Comparison of ENCODE assay signal across 10 cellular contexts in genomic region chr18:97252-97914, GRCh38. TPM values are rescaled to one million over a fixed set of nuclear protein-coding genes. Genes with fewer than 3 reads are reported as not detected.
DNase-seq lines count a peak whose midpoint lies in the region; ATAC-seq, FAIRE-seq and TF ChIP-seq lines count a peak whose summit lies in the region.
"Not testable (repeated sequence)": the region's sequence is repeated elsewhere in the genome, so short reads cannot be mapped to it uniquely, and the experiment has no call there.
"Had no signal": no experiment of that assay in that cellular context is flagged by ENCODE, and none has a peak within 500 bp of the region (broad histone marks: within the 10 kb centered on the region; RNA-seq: fewer than 3 reads in every experiment).

No MANE protein-coding gene starts in this region.

- not testable (repeated sequence) for TF ChIP-seq EP300 in sigmoid colon (IDR thresholded peaks at IDR 0.05)

- not testable (repeated sequence) for H3K27ac ChIP-seq in sigmoid colon

- not testable (repeated sequence) for H3K9me3 ChIP-seq in Caco-2, sigmoid colon

- H3K27me3 ChIP-seq in Caco-2 (replicated peaks; ENCODE audit: control insufficient read depth, insufficient read depth, low read length); bronchial epithelial cell (ENCODE audit: control insufficient read depth, insufficient read depth, low read length); sigmoid colon: not testable (repeated sequence)

- POLR2A ChIA-PET in Caco-2 (lab: Charles Lee); WTC11 (lab: Charles Lee): not testable (repeated sequence)

- H3K4me3 ChIP-seq in Caco-2 (ENCODE audit: low read depth, low read length); bronchial epithelial cell (ENCODE audit: low read depth, low read length); sigmoid colon: not testable (repeated sequence)

- ATAC-seq in GM18867 (IDR thresholded peaks at IDR 0.05; ENCODE audit: unreplicated experiment) (peak; percentile 98), GM21515 (IDR thresholded peaks at IDR 0.05; ENCODE audit: unreplicated experiment) (peak; percentile 87), HG02885 (IDR thresholded peaks at IDR 0.05; ENCODE audit: poor library complexity, unreplicated experiment) (peak; percentile 99), HG03457 (IDR thresholded peaks at IDR 0.05; ENCODE audit: unreplicated experiment) (peak; percentile 69)
- ATAC-seq in WTC11 = not testable (repeated sequence)

- not testable (repeated sequence) for TF ChIP-seq POLR2A in sigmoid colon (IDR thresholded peaks at IDR 0.05)

- DNase-seq in Caco-2; WTC11 (ENCODE audit: low spot score); bronchial epithelial cell (ENCODE audit: low read depth): not testable (repeated sequence)
- DNase-seq in sigmoid colon = peak; percentile 21

- H3K4me1 ChIP-seq in Caco-2, sigmoid colon: not testable (repeated sequence)

- H3K36me3 ChIP-seq in Caco-2 (ENCODE audit: control insufficient read depth, insufficient read depth, low read length); bronchial epithelial cell (ENCODE audit: control insufficient read depth, insufficient read depth, low read length); sigmoid colon: not testable (repeated sequence)

- intact Hi-C loops in Caco-2 (cut with micrococcal nuclease; ENCODE audit: unreplicated experiment); sigmoid colon (cut with DNase I): not testable (repeated sequence)

- CTCF ChIA-PET in Caco-2 (lab: Charles Lee); WTC11 (lab: Charles Lee): not testable (repeated sequence)

- not testable (repeated sequence) for H3K9me3 Mint-ChIP-seq in Caco-2 (ENCODE audit: unreplicated experiment)
- peaks cover 61% of the 10 kb centered on the region for H3K9me3 Mint-ChIP-seq in WTC11

- not testable (repeated sequence) for FAIRE-seq in bronchial epithelial cell (lab: Jason Lieb, UNC)

- H3K4me1 Mint-ChIP-seq in Caco-2 (ENCODE audit: low read depth, unreplicated experiment) = peaks cover 17% of the 10 kb centered on the region
- not testable (repeated sequence) for H3K4me1 Mint-ChIP-seq in WTC11

- not testable (repeated sequence) for BruUV-seq in Caco-2 (replicated peaks; lab: Mats Ljungman, UMichigan)

- not testable (repeated sequence) for H3K4me3 Mint-ChIP-seq in Caco-2 (ENCODE audit: unreplicated experiment); WTC11

- H3K36me3 Mint-ChIP-seq in Caco-2 (ENCODE audit: insufficient read depth, unreplicated experiment) (peaks cover 17% of the 10 kb centered on the region), WTC11 (peaks cover 43% of the 10 kb centered on the region)

- peak; percentile 16 to 59 for TF ChIP-seq CTCF in Caco-2 (IDR thresholded peaks at IDR 0.05; ENCODE audit: insufficient read depth in 1 of 2, low read depth in 1 of 2, low read length in 1 of 2, severe bottlenecking in 1 of 2, unreplicated experiment in 1 of 2)
- TF ChIP-seq CTCF in WTC11 (IDR thresholded peaks at IDR 0.05) = peak; percentile 88
- TF ChIP-seq CTCF in bronchial epithelial cell (IDR thresholded peaks at IDR 0.05; ENCODE audit: insufficient read depth, low read length, severe bottlenecking) = peak; percentile 12
- not testable (repeated sequence) for TF ChIP-seq CTCF in sigmoid colon (IDR thresholded peaks at IDR 0.05)

- H3K27me3 Mint-ChIP-seq in Caco-2 (ENCODE audit: insufficient read depth, unreplicated experiment); WTC11 (ENCODE audit: low read depth): not testable (repeated sequence)

- 75 to 92% methylated on average over 22 to 29 of the region's 31 CpGs for WGBS in sigmoid colon, 2 donors

- not testable (repeated sequence) for H3K27ac Mint-ChIP-seq in Caco-2 (ENCODE audit: unreplicated experiment); WTC11

RNA-seq across cellular contexts. Expression of gene TUBB8B, which starts 48.0 kb away (rescaled TPM):
- 0.91 and 1.4 TPM in 2 replicates for total RNA-seq in Caco-2 (2022)
- 0.94 to 1.6 TPM (median 1.2 TPM) in 3 replicates for total RNA-seq in WTC11 (2021)
- total RNA-seq in bronchial epithelial cell = not detected in 2 replicates
- total RNA-seq in sigmoid colon = not detected
- polyA plus RNA-seq in sigmoid colon = 1 to 10 TPM in 1 of 3 donors, not detected in 2; 1.2 TPM
- total RNA-seq: cerebellum, psoas muscle had no signal
